ENCODE assay signal across 17 cellular contexts in genomic region chr13:50241479-50241878, GRCh38.
DNase-seq lines count a peak whose midpoint lies in the region; ATAC-seq, FAIRE-seq and TF ChIP-seq lines count a peak whose summit lies in the region.
"Had no signal": no experiment of that assay in that cellular context is flagged by ENCODE, and none has a peak within 500 bp of the region (broad histone marks: within the 10 kb centered on the region; RNA-seq: fewer than 3 reads in every experiment).

No MANE protein-coding gene starts in this region.

- no peaks in the 10 kb centered on the region for H3K9me2 ChIP-seq in OCI-LY1 (ENCODE audit: low read depth, low read length)

- H3K27me3 ChIP-seq in OCI-LY1 (ENCODE audit: insufficient read depth, low read length) (no peaks in the 10 kb centered on the region), K562 (ENCODE audit: control insufficient read depth in 2 of 2, insufficient read depth in 2 of 2, low read length in 2 of 2) (no peaks in the 10 kb centered on the region), esophagus muscularis mucosa (no peaks in the 10 kb centered on the region), osteoblast (ENCODE audit: insufficient read depth, low read length) (no peaks in the 10 kb centered on the region)
- H3K27me3 ChIP-seq: BLaER1 treated with 17β-estradiol and CSF1 and Interleukin-3, amounts not matched to agents 10 nM and 100 nM had no signal

- H3K9ac ChIP-seq in OCI-LY1 (ENCODE audit: low read length): no peak overlapping the region
- no peak overlapping the region for H3K9ac ChIP-seq in K562 (ENCODE audit: insufficient read depth in 1 of 2, low read depth in 2 of 2, low read length in 2 of 2)
- H3K9ac ChIP-seq: BLaER1 treated with 17β-estradiol and CSF1 and Interleukin-3, amounts not matched to agents 10 nM and 100 nM had no signal

- POLR2A ChIA-PET in A549 (lab: Yijun Ruan, JAX): no interaction called here
- POLR2A ChIA-PET in K562 (lab: Yijun Ruan, JAX): interaction anchor here (0.6 kb wide), 1 partner anchor 611 kb away, joined by 3 read pairs; no protein-coding TSS in a partner anchor

- H3K9me3 ChIP-seq in A549: peaks cover 4% of the 10 kb centered on the region; the same call in 2 of the 3 replicates
- H3K9me3 ChIP-seq in OCI-LY1 (ENCODE audit: low read length): no peaks in the 10 kb centered on the region
- no peaks in the 10 kb centered on the region for H3K9me3 ChIP-seq in K562 (replicated peaks; ENCODE audit: control insufficient read depth, insufficient read depth, low read depth, low read length)
- no peaks in the 10 kb centered on the region for H3K9me3 ChIP-seq in esophagus muscularis mucosa
- H3K9me3 ChIP-seq in osteoblast (ENCODE audit: low read depth, low read length): no peaks in the 10 kb centered on the region

- H3K79me2 ChIP-seq in OCI-LY1 (ENCODE audit: insufficient read depth, low read length) (no peaks in the 10 kb centered on the region), K562 (ENCODE audit: control insufficient read depth, insufficient read depth, low read length) (no peaks in the 10 kb centered on the region; the same call in 2 of the 3 replicates), osteoblast (ENCODE audit: insufficient read depth, low read length) (no peaks in the 10 kb centered on the region)

- H2AFZ ChIP-seq in OCI-LY1 (ENCODE audit: low read length) (0 out of 2 replicates have a peak overlapping the region, but pooled peaks have one; percentile 19), K562 (ENCODE audit: low read depth, low read length) (no peak overlapping the region), osteoblast (ENCODE audit: low read length) (no peak overlapping the region)

- in situ Hi-C loops in K562 (cut with MboI): no loop called here

- H3K36me3 ChIP-seq in OCI-LY1 (ENCODE audit: insufficient read depth, low read length) (no peaks in the 10 kb centered on the region), K562 (ENCODE audit: control insufficient read depth, insufficient read depth, low read length) (no peaks in the 10 kb centered on the region), esophagus muscularis mucosa (no peaks in the 10 kb centered on the region), osteoblast (ENCODE audit: insufficient read depth, low read length) (no peaks in the 10 kb centered on the region)

- TF ChIP-seq CTCF in A549 (IDR thresholded peaks at IDR 0.05) (no peak), OCI-LY1 (IDR thresholded peaks at IDR 0.05; ENCODE audit: low read length) (no peak), K562 (IDR thresholded peaks at IDR 0.05 in 2 of 3, conservative IDR thresholded peaks at IDR 0.05 in 1 of 3; ENCODE audit: insufficient read depth in 2 of 3, low read depth in 1 of 3, low read length in 3 of 3) (no peak), esophagus muscularis mucosa (IDR thresholded peaks at IDR 0.05) (no peak), osteoblast (IDR thresholded peaks at IDR 0.05; ENCODE audit: extremely low read depth, low read depth, low read length) (no peak)

- H3K27ac ChIP-seq in A549 (peak overlapping the region in 1 of 2 experiments; percentile 3; a peak in 1 of 6 replicates), OCI-LY1 (ENCODE audit: low read depth, low read length, poor library complexity, severe bottlenecking) (no peak overlapping the region), K562 (ENCODE audit: extremely low read depth, low read depth, low read length) (no peak overlapping the region), esophagus muscularis mucosa (replicated peaks in 1 of 4) (no peak overlapping the region), osteoblast (ENCODE audit: low read depth, low read length) (no peak overlapping the region)
- H3K27ac ChIP-seq: BLaER1 treated with 17β-estradiol and CSF1 and Interleukin-3, amounts not matched to agents 10 nM and 100 nM had no signal

- H4K20me1 ChIP-seq in OCI-LY1 (ENCODE audit: insufficient read depth, low read length) (no peaks in the 10 kb centered on the region), K562 (replicated peaks; ENCODE audit: control insufficient read depth, insufficient read depth, low read length) (no peaks in the 10 kb centered on the region), osteoblast (ENCODE audit: insufficient read depth, low read length) (no peaks in the 10 kb centered on the region)
- H4K20me1 ChIP-seq: BLaER1 treated with 17β-estradiol and CSF1 and Interleukin-3, amounts not matched to agents 10 nM and 100 nM had no signal

- intact Hi-C loops in K562 (cut with micrococcal nuclease) (no loop called here), sciatic nerve (cut with DNase I) (no loop called here), esophagus muscularis mucosa (cut with DNase I) (no loop called here)

- CTCF ChIA-PET in A549 (lab: Yijun Ruan, JAX) (no interaction called here), K562 (lab: Yijun Ruan, JAX; ENCODE audit: low intra/inter-chr PET ratio) (no interaction called here)

- no peaks in the 10 kb centered on the region for H3F3A ChIP-seq in OCI-LY1 (ENCODE audit: insufficient read depth, low read length)

- FAIRE-seq in A549 (lab: Jason Lieb, UNC) (no peak), K562 (lab: Jason Lieb, UNC) (no peak)
- FAIRE-seq: GM12878, GM18507 had no signal

- H3K4me3 ChIP-seq in A549: no peak overlapping the region
- no peak overlapping the region for H3K4me3 ChIP-seq in OCI-LY1 (ENCODE audit: low read depth, low read length, poor library complexity, severe bottlenecking)
- no peak overlapping the region for H3K4me3 ChIP-seq in K562
- no peak overlapping the region for H3K4me3 ChIP-seq in esophagus muscularis mucosa
- H3K4me3 ChIP-seq in osteoblast (ENCODE audit: insufficient read depth, low read length): no peak overlapping the region
- H3K4me3 ChIP-seq: BLaER1 treated with 17β-estradiol and CSF1 and Interleukin-3, amounts not matched to agents 10 nM and 100 nM; GM12878 had no signal

- 16% methylated on average over 4 of the region's 4 CpGs for WGBS in A549 (ENCODE audit: missing lambda C conversion rate)
- 84% methylated on average over 4 of the region's 4 CpGs for WGBS in K562 (ENCODE audit: insufficient coverage, low coverage, missing lambda C conversion rate)
- WGBS in esophagus muscularis mucosa: 95% methylated on average over 4 of the region's 4 CpGs

- peak overlapping the region; percentile 33; the same call in 2 of the 3 replicates for H3K4me2 ChIP-seq in A549
- H3K4me2 ChIP-seq in OCI-LY1 (ENCODE audit: low read length): no peak overlapping the region
- no peak overlapping the region for H3K4me2 ChIP-seq in K562 (ENCODE audit: insufficient read depth, low read length)
- H3K4me2 ChIP-seq in osteoblast (ENCODE audit: insufficient read depth, low read length): no peak overlapping the region
- H3K4me2 ChIP-seq: BLaER1 treated with 17β-estradiol and CSF1 and Interleukin-3, amounts not matched to agents 10 nM and 100 nM had no signal

- ATAC-seq in A549: no peak
- no peak for ATAC-seq in K562
- no peak for ATAC-seq in sciatic nerve
- ATAC-seq: GM12878 had no signal

- TF ChIP-seq EP300 in A549 (IDR thresholded peaks at IDR 0.05) (no peak), K562 (IDR thresholded peaks at IDR 0.05; ENCODE audit: low read length) (no peak), esophagus muscularis mucosa (IDR thresholded peaks at IDR 0.05) (no peak)

- no peak for DNase-seq in A549 (ENCODE audit: low read depth in 1 of 2, low spot score in 1 of 2)
- no peak for DNase-seq in K562 (ENCODE audit: extremely low read depth in 1 of 4, low spot score in 3 of 4)
- DNase-seq in inferior parietal cortex (ENCODE audit: extremely low spot score): peak; percentile 9
- DNase-seq in sciatic nerve (ENCODE audit: low spot score): no peak
- DNase-seq in HUDEP-2 (lab: John Stamatoyannopoulos, UW; ENCODE audit: unreplicated experiment in 76 of 76): no peak
- no peak for DNase-seq in esophagus muscularis mucosa (ENCODE audit: extremely low spot score)
- DNase-seq in osteoblast (ENCODE audit: insufficient read length, low spot score, missing footprints): no peak
- DNase-seq: 8988T; ACHN; CD4-positive, CD25-positive, alpha-beta regulatory T cell; DMS79; HCEC 1CT; HFFc6 had no signal

- TF ChIP-seq POLR2A in A549 (IDR thresholded peaks at IDR 0.05; ENCODE audit: low read length) (no peak), K562 (conservative IDR thresholded peaks at IDR 0.05) (no peak), esophagus muscularis mucosa (IDR thresholded peaks at IDR 0.05; ENCODE audit: low read depth) (no peak)

- TF ChIP-seq RAD21 in A549 (conservative IDR thresholded peaks at IDR 0.05 in 1 of 2, IDR thresholded peaks at IDR 0.05 in 1 of 2) (no peak), K562 (CRISPR knock-in tag; conservative IDR thresholded peaks at IDR 0.05 in 1 of 2, IDR thresholded peaks at IDR 0.05 in 1 of 2) (no peak)

- no peaks in the 10 kb centered on the region for H3K9me1 ChIP-seq in K562 (ENCODE audit: control insufficient read depth, insufficient read depth, low read length)

- BruUV-seq in K562 (replicated peaks; lab: Mats Ljungman, UMichigan): no TSS peak

- H3K4me1 ChIP-seq in A549 (peaks cover 32% of the 10 kb centered on the region), OCI-LY1 (ENCODE audit: insufficient read depth, low read length, severe bottlenecking) (peaks cover 29% of the 10 kb centered on the region), K562 (replicated peaks in 1 of 2; ENCODE audit: control insufficient read depth in 2 of 2, insufficient read depth in 2 of 2, low read length in 2 of 2) (peaks cover 4 to 16% of the 10 kb centered on the region in 2 experiments; a peak in 4 of 5 replicates), esophagus muscularis mucosa (peaks cover 0 to 16% (median 15%) of the 10 kb centered on the region in 4 donors), osteoblast (ENCODE audit: insufficient read depth, low read length) (peaks cover 20% of the 10 kb centered on the region)

TF ChIP-seq in A549, 52 proteins besides CTCF, POLR2A, EP300 and RAD21:
- peak; percentile 25 for TF ChIP-seq MAFK (IDR thresholded peaks at IDR 0.05; ENCODE audit: partially characterized antibody)
- no peak for TF ChIP-seq TFCP2L1 (CRISPR knock-in tag; IDR thresholded peaks at IDR 0.05)

TF ChIP-seq in K562, 482 proteins besides CTCF, POLR2A, EP300 and RAD21:
- no peak for TF ChIP-seq RNF2 (IDR thresholded peaks at IDR 0.05)
- peak; percentile 4; the same call in 1 of the 2 replicates for TF ChIP-seq C11orf30 (IDR thresholded peaks at IDR 0.05; ENCODE audit: low read depth)
TF ChIP-seq in K562: peak in this region for 1.

Comparison
In these comparisons a context has a peak if more than half of its experiments do, and no peak if none do; other contexts are left out.
1. Of the 35 proteins assayed by ChIP-seq in both K562 and A549: peak only in K562: none; only in A549: MAFK; in both: none; in neither: 34.